8 cellular contexts compared by ENCODE assay signal in the genomic region with DNA sequence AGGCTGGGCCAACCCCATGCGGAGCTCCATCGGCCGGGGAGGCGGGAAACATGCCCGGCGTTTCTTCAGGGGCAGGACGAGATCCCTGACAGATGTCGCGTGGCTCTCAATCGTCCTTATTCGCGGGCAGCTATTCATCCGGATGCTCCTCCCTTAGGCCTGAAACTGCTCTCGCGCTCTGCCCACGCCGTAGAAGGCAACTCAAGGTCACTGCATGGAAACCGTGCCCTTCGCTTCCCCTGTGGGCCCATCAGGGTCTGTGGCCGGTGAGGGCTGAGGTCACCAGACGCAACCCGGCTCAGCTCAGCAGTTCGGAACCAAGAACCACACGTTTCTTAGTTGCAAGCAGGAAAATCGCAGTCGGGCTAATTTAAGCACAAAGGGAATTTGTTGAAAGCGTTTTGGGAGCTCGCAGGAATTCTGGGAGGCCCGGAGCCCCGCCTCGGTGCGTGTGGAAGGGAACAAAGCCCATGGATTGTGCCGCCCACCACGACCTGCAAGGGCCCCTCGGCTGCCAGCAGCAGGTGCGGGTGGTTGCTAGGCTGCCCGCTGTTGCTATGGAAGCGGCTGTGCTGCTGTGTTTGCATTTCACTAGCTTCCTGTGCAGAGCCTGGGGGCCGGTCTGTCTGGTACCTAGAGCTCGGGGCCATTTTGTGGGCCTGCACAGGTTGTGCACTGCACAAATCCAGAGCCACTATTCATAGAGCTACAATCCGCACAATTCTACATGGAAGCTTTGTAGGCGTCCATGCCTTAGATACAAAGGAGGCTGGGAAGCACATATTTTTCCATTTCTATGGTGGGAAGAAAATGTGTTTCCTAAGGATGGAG. TPM values are rescaled to one million over a fixed set of nuclear protein-coding genes. Genes with fewer than 3 reads are reported as not detected.
A peak's percentile ranks its signal among the peaks of the same experiment; 100 is the strongest.
DNase-seq lines count a peak whose midpoint lies in the region; ATAC-seq, FAIRE-seq and TF ChIP-seq lines count a peak whose summit lies in the region.

No MANE protein-coding gene starts in this region.

- no peaks in the 10 kb centered on the region; the same call in 1 of the 2 replicates for H3K79me1 ChIP-seq in H1 (ENCODE audit: low read depth, low read length)

- peak overlapping the region; percentile 63 for H3K4ac ChIP-seq in H1 (replicated peaks; ENCODE audit: insufficient read length, low read depth, low read length)

- H3K27me3 ChIP-seq in H1 (replicated peaks in 1 of 4; ENCODE audit: control insufficient read depth in 3 of 4, extremely low read depth in 1 of 4, insufficient read depth in 3 of 4, low read length in 3 of 4) = peaks cover 0 to 2% (median 0%) of the 10 kb centered on the region in 4 experiments; a peak in 1 of 7 replicates

- no peak overlapping the region for H3K23ac ChIP-seq in H1 (ENCODE audit: insufficient read length)

- CTCF ChIA-PET in H1 (lab: Charles Lee; ENCODE audit: partially characterized antibody) = interaction anchor here (0.7 to 3.3 kb wide), 29 partner anchors 8 to 605 kb away, joined by 3 to 20 read pairs (median 4); no protein-coding TSS in a partner anchor

- DNase-seq in NCI-H2107 treated with DMSO at 0.1 percent for 48 hours (lab: John Stamatoyannopoulos, UW; ENCODE audit: unreplicated experiment) (peak; percentile 70), H1 (ENCODE audit: low read depth in 1 of 2, low spot score in 2 of 2) (peak; percentile 70 to 88), mucosa of gallbladder (ENCODE audit: low spot score) (peak; percentile 48), OCI-M2 (lab: John Stamatoyannopoulos, UW; ENCODE audit: unreplicated experiment) (no peak)
- peak; percentile 32 to 42 (median 38) for DNase-seq in activated CD8-positive, alpha-beta memory T cell treated with anti-CD3 and anti-CD28 coated beads for 48 hours (ENCODE audit: low read depth in 2 of 3, low spot score in 2 of 3)
- peak; percentile 24 to 32 for DNase-seq in stimulated activated CD8-positive, alpha-beta memory T cell treated with anti-CD3 and anti-CD28 coated beads, Interleukin-7, amount 100 ng/mL, for 1 hour (ENCODE audit: low read depth in 2 of 2)

- H3K56ac ChIP-seq in H1 (replicated peaks; ENCODE audit: insufficient read length, low read depth, low read length) = no peak overlapping the region

- no peaks in the 10 kb centered on the region for H3K79me2 ChIP-seq in H1 (ENCODE audit: control insufficient read depth in 1 of 2, insufficient read depth in 2 of 2, low read length in 2 of 2)

- peaks cover 0 to 14% (median 10%) of the 10 kb centered on the region in 4 experiments; a peak in 6 of 7 replicates for H3K4me1 ChIP-seq in H1 (replicated peaks in 1 of 4; ENCODE audit: control insufficient read depth in 3 of 4, insufficient read depth in 4 of 4, low read length in 3 of 4)

- H2BK20ac ChIP-seq in H1 (ENCODE audit: low read length) = peak overlapping the region; percentile 93; the same call in 1 of the 2 replicates

- H3K9me3 ChIP-seq in H1 (ENCODE audit: insufficient read depth in 2 of 2, low read depth in 1 of 2, low read length in 1 of 2) = no peaks in the 10 kb centered on the region; a peak in 1 of 4 replicates

- peak overlapping the region; percentile 64 to 97 for H3K4me2 ChIP-seq in H1 (ENCODE audit: insufficient read depth in 1 of 2, low read depth in 2 of 2, low read length in 2 of 2)

- H4K20me1 ChIP-seq in H1 (replicated peaks in 1 of 2; ENCODE audit: control insufficient read depth in 1 of 2, insufficient read depth in 2 of 2, low read length in 2 of 2) = no peaks in the 10 kb centered on the region

- H2AFZ ChIP-seq in H1 (ENCODE audit: low read length) = peak overlapping the region; percentile 65; the same call in 1 of the 2 replicates

- H2BK5ac ChIP-seq in H1 (ENCODE audit: low read depth, low read length) = peak overlapping the region; percentile 83; the same call in 1 of the 2 replicates

- POLR2A ChIA-PET in H1 (lab: Charles Lee; ENCODE audit: partially characterized antibody) = interaction anchor here (0.8 to 4.6 kb wide), 18 partner anchors 9 to 349 kb away, joined by 3 to 34 read pairs (median 6); partner anchors contain the start of genes COLEC11, RNASEH1 and RPS7

- no peak for TF ChIP-seq CTCF in H1 (IDR thresholded peaks at IDR 0.05; ENCODE audit: control extremely low read depth in 1 of 3, insufficient read depth in 1 of 3, low read depth in 1 of 3, low read length in 3 of 3)

- H3K4me3 ChIP-seq in H1 (ENCODE audit: extremely low read depth in 1 of 4, insufficient read depth in 2 of 4, low read depth in 3 of 4, low read length in 4 of 4) = peak overlapping the region; percentile 13 to 67 (median 60); a peak in 7 of 8 replicates

- peak overlapping the region; percentile 85 for H3K27ac ChIP-seq in H1 (ENCODE audit: low read depth, low read length)

- peak overlapping the region; percentile 81; the same call in 1 of the 2 replicates for H4K8ac ChIP-seq in H1 (ENCODE audit: extremely low read depth, insufficient read depth, low read length)

- H2AK5ac ChIP-seq in H1 (ENCODE audit: low read depth, low read length) = peak overlapping the region; percentile 47; the same call in 1 of the 2 replicates

- H2BK120ac ChIP-seq in H1 (replicated peaks; ENCODE audit: low read depth, low read length) = peak overlapping the region; percentile 29

- TF ChIP-seq POLR2A in GM18526 (IDR thresholded peaks at IDR 0.05; ENCODE audit: extremely low read depth, insufficient read length) (peak; percentile 13), H1 (IDR thresholded peaks at IDR 0.05; ENCODE audit: control extremely low read depth in 1 of 2, low read depth in 2 of 2, low read length in 2 of 2) (peak in 1 of 2 experiments; percentile 74; a peak in 1 of 3 replicates)

- H3K9ac ChIP-seq in H1 (replicated peaks in 1 of 4; ENCODE audit: extremely low read depth in 1 of 4, low read depth in 3 of 4, low read length in 3 of 4) = peak overlapping the region in 3 of 4 experiments; percentile 78 to 88 (median 86); a peak in 6 of 7 replicates

- H2BK12ac ChIP-seq in H1 (ENCODE audit: low read depth, low read length) = peak overlapping the region; percentile 96; the same call in 1 of the 2 replicates

- H2BK15ac ChIP-seq in H1 (ENCODE audit: low read length) = peak overlapping the region; percentile 88; the same call in 1 of the 2 replicates

- peak; percentile 48 for FAIRE-seq in H1 (lab: Jason Lieb, UNC)

- no peak for TF ChIP-seq RAD21 in H1 (IDR thresholded peaks at IDR 0.05 in 1 of 2, conservative IDR thresholded peaks at IDR 0.05 in 1 of 2; ENCODE audit: low read depth in 2 of 2, low read length in 2 of 2)

- peaks cover 7% of the 10 kb centered on the region; the same call in 1 of the 2 replicates for H3K23me2 ChIP-seq in H1 (ENCODE audit: low read depth, low read length)

- no peak overlapping the region for H3K14ac ChIP-seq in H1 (ENCODE audit: insufficient read length)

- H3K36me3 ChIP-seq in H1 (ENCODE audit: control insufficient read depth in 2 of 4, insufficient read depth in 4 of 4, low read length in 3 of 4) = no peaks in the 10 kb centered on the region

- H3K18ac ChIP-seq in H1 (ENCODE audit: extremely low read depth, low read length) = peak overlapping the region; percentile 99

- peak; percentile 86 for ATAC-seq in HG03039 (IDR thresholded peaks at IDR 0.05; ENCODE audit: unreplicated experiment)

- peak overlapping the region; percentile 25 for H4K5ac ChIP-seq in H1 (ENCODE audit: insufficient read length, low read depth, low read length)

- 11% methylated on average over 42 of the region's 42 CpGs; no CpG with 5 or more reads in 1 of the 2 experiments for WGBS in H1 (ENCODE audit: extremely low coverage in 1 of 2, insufficient coverage in 1 of 2, insufficient read length in 1 of 2, insufficient replicate concordance in 2 of 2, low coverage in 1 of 2, low lambda C conversion rate in 2 of 2, missing lambda C conversion rate in 1 of 2), 2 experiments

- no peak for TF ChIP-seq EP300 in H1 (IDR thresholded peaks at IDR 0.05; ENCODE audit: borderline replicate concordance in 1 of 2, low read depth in 2 of 2, low read length in 2 of 2)

- H4K91ac ChIP-seq in H1 (replicated peaks; ENCODE audit: insufficient read length, low read length) = peak overlapping the region; percentile 99

RNA-seq across cellular contexts. Expression of gene ALLC, which starts 6.1 kb away (rescaled TPM):
- total RNA-seq in H1 (2021; fragmentation: NEBNext Ultra II Directional; extraction: Animal tissue kit (Norgen Biotek cat#: 25700)) = not detected in 2 replicates
- not detected in 2 replicates for polyA plus RNA-seq in H1 (2011; rRNA removed)
- polyA plus RNA-seq in H1 (2011; cell fraction: cytosol; rRNA removed) = not detected
- not detected for polyA plus RNA-seq in H1 (2011; cell fraction: nucleus; rRNA removed)
- not detected in 4 replicates for polyA plus RNA-seq in H1 (2012, experiment 1 of 2)
- polyA plus RNA-seq in H1 (2012, experiment 2 of 2) = not detected
- polyA plus RNA-seq in H1 (2013, experiment 1 of 2) = not detected
- polyA plus RNA-seq in H1 (2013, experiment 2 of 2) = not detected
- polyA minus RNA-seq in H1 (2011; rRNA and poly(A)+ RNA removed) = not detected in 2 replicates
- not detected for polyA minus RNA-seq in H1 (2011; cell fraction: cytosol; rRNA and poly(A)+ RNA removed)
- polyA minus RNA-seq in H1 (2011; cell fraction: nucleus; rRNA and poly(A)+ RNA removed) = not detected
- total RNA-seq in mucosa of gallbladder = 0.81 TPM

RNA-seq across cellular contexts. Expression of gene DCDC2C, which starts 51.5 kb away (rescaled TPM):
- total RNA-seq in H1 (2021; fragmentation: NEBNext Ultra II Directional; extraction: Animal tissue kit (Norgen Biotek cat#: 25700)) = not detected in 2 replicates
- polyA plus RNA-seq in H1 (2011; rRNA removed) = 0.50 and 0.91 TPM in 2 replicates
- 0.52 TPM for polyA plus RNA-seq in H1 (2011; cell fraction: cytosol; rRNA removed)
- polyA plus RNA-seq in H1 (2011; cell fraction: nucleus; rRNA removed) = 2.6 TPM
- 0.40 to 0.93 TPM (median 0.68 TPM) in 4 replicates for polyA plus RNA-seq in H1 (2012, experiment 1 of 2)
- not detected for polyA plus RNA-seq in H1 (2012, experiment 2 of 2)
- polyA plus RNA-seq in H1 (2013, experiment 1 of 2) = 0.04 TPM
- 0.09 TPM for polyA plus RNA-seq in H1 (2013, experiment 2 of 2)
- polyA minus RNA-seq in H1 (2011; rRNA and poly(A)+ RNA removed) = not detected in 2 replicates
- not detected for polyA minus RNA-seq in H1 (2011; cell fraction: cytosol; rRNA and poly(A)+ RNA removed)
- 3.4 TPM for polyA minus RNA-seq in H1 (2011; cell fraction: nucleus; rRNA and poly(A)+ RNA removed)
- 0.14 TPM for total RNA-seq in mucosa of gallbladder

RNA-seq across cellular contexts. Expression of gene COLEC11, which starts 57.0 kb away (rescaled TPM):
- total RNA-seq in H1 (2021; fragmentation: NEBNext Ultra II Directional; extraction: Animal tissue kit (Norgen Biotek cat#: 25700)) = 0.25 and 0.47 TPM in 2 replicates
- polyA plus RNA-seq in H1 (2011; rRNA removed) = 0.58 and 0.80 TPM in 2 replicates
- polyA plus RNA-seq in H1 (2011; cell fraction: cytosol; rRNA removed) = 1.1 TPM
- polyA plus RNA-seq in H1 (2011; cell fraction: nucleus; rRNA removed) = 1.6 TPM
- 0.70 to 0.87 TPM (median 0.72 TPM) in 4 replicates for polyA plus RNA-seq in H1 (2012, experiment 1 of 2)
- 0.30 TPM for polyA plus RNA-seq in H1 (2012, experiment 2 of 2)
- 0.32 TPM for polyA plus RNA-seq in H1 (2013, experiment 1 of 2)
- 0.15 TPM for polyA plus RNA-seq in H1 (2013, experiment 2 of 2)
- 0.19 and 0.41 TPM in 2 replicates for polyA minus RNA-seq in H1 (2011; rRNA and poly(A)+ RNA removed)
- not detected for polyA minus RNA-seq in H1 (2011; cell fraction: cytosol; rRNA and poly(A)+ RNA removed)
- 1.4 TPM for polyA minus RNA-seq in H1 (2011; cell fraction: nucleus; rRNA and poly(A)+ RNA removed)
- total RNA-seq in mucosa of gallbladder = 79.0 TPM

Comparison
In these comparisons a context has a peak if more than half of its experiments do, and no peak if none do; other contexts are left out.
1. RNA of gene COLEC11, which starts 57.0 kb away (total RNA-seq): 79.0 TPM in mucosa of gallbladder (single experiment); 0.25 to 0.47 TPM in H1; every median in the first group is over 10 times any median in the second.